In genomic region chr2:144361742-144362141, GRCh38 we compare ENCODE assay signal across 1 cellular context.
A peak's percentile ranks its signal among the peaks of the same experiment; 100 is the strongest.
TF ChIP-seq lines count a peak whose summit lies in the region.

No MANE protein-coding gene starts in this region.

TF ChIP-seq in K562, 482 proteins besides CTCF, POLR2A, EP300 and RAD21:
- TF ChIP-seq MNT (conservative IDR thresholded peaks at IDR 0.05) (no peak), MIER1 (IDR thresholded peaks at IDR 0.05; ENCODE audit: low read depth) (no peak), JUND (IDR thresholded peaks at IDR 0.05; ENCODE audit: borderline replicate concordance, low read depth, low read length) (no peak), JUND (tag; IDR thresholded peaks at IDR 0.05; ENCODE audit: borderline replicate concordance, low read depth, low read length) (no peak), KDM4B (IDR thresholded peaks at IDR 0.05; ENCODE audit: borderline replicate concordance in 2 of 2, low read depth in 1 of 2) (no peak), CREB5 (CRISPR knock-in tag; IDR thresholded peaks at IDR 0.05) (no peak), ZNF592 (IDR thresholded peaks at IDR 0.05) (no peak), CTCFL (IDR thresholded peaks at IDR 0.05; ENCODE audit: borderline replicate concordance, insufficient read depth, low read depth, low read length, poor library complexity, severe bottlenecking) (peak; percentile 66), PTRF (tag; IDR thresholded peaks at IDR 0.05) (no peak)
